ENCODE assay signal across 10 cellular contexts in the genomic region with DNA sequence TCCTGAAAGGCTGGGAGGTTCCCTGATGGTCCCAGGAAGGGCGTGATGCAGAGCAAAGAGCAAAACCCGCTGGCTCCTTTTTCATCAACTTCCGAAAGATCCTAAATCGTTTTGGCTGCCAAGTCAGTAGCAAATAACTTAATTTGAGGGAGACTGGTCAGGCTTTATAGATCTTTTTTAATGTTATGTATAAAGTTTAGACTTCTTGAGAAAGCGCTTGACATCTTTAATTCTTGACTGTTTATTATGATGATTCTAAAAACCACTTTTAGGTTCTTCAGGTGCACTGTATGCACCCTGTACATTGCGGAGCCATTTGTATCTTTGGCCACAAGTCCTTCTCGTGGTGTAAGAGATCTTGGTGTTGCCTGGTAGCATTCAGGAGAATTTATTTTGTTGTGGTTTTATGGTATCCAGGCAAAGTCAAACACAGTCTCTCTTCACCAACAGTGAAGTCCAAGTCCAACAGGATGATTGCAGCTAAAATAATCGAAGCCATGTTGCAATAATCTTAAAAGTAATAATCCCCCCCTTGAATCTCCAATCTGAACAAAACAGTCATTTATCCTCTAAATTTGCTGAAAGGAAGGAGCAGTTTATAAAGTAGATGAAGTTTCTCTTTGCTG. TPM values are rescaled to one million over a fixed set of nuclear protein-coding genes. Genes with fewer than 3 reads are reported as not detected.
A peak's percentile ranks its signal among the peaks of the same experiment; 100 is the strongest.
DNase-seq lines count a peak whose midpoint lies in the region; ATAC-seq, FAIRE-seq and TF ChIP-seq lines count a peak whose summit lies in the region.
"Had no signal": no experiment of that assay in that cellular context is flagged by ENCODE, and none has a peak within 500 bp of the region (broad histone marks: within the 10 kb centered on the region; RNA-seq: fewer than 3 reads in every experiment).

No MANE protein-coding gene starts in this region.

- peak overlapping the region; percentile 58 for H3K4me3 Mint-ChIP-seq in MCF 10A (ENCODE audit: unreplicated experiment)

- peaks cover 10% of the 10 kb centered on the region for H3K27me3 Mint-ChIP-seq in MCF 10A (ENCODE audit: insufficient read depth, unreplicated experiment)

- no peak for FAIRE-seq in HepG2 (lab: Jason Lieb, UNC)
- FAIRE-seq: HTR-8/SVneo had no signal

- peak overlapping the region; percentile 62; the same call in 1 of the 2 replicates for H3K23ac ChIP-seq in IMR-90 (ENCODE audit: low read depth, low read length)

- H3K27ac ChIP-seq in IMR-90 (ENCODE audit: insufficient read depth, low read length) (peak overlapping the region; percentile 47; the same call in 1 of the 2 replicates), HepG2 (ENCODE audit: extremely low read length, insufficient read depth, low read length) (no peak overlapping the region), stomach (peak overlapping the region in 3 of 5 donors; percentile 63 to 80 (median 80))

- no peaks in the 10 kb centered on the region for H3K9me1 ChIP-seq in IMR-90 (ENCODE audit: insufficient read depth, low read length)

- no CpG with 5 or more reads among the region's 8 CpGs for WGBS in IMR-90 (ENCODE audit: extremely low coverage in 2 of 2, insufficient read length in 1 of 2), 2 experiments
- WGBS in HepG2 (ENCODE audit: low lambda C conversion rate), result 11% methylated on average over 8 of the region's 8 CpGs
- 41 to 48% (median 48%) methylated on average over 8 of the region's 8 CpGs for WGBS in stomach, 5 donors

- peak overlapping the region; percentile 38 for H3K4ac ChIP-seq in IMR-90 (ENCODE audit: low read depth, low read length)

- TF ChIP-seq POLR2A in IMR-90 (IDR thresholded peaks at IDR 0.05; ENCODE audit: low read depth, low read length) (no peak), HepG2 (IDR thresholded peaks at IDR 0.05; ENCODE audit: insufficient read depth in 1 of 2, low read depth in 2 of 2, low read length in 2 of 2) (no peak), stomach (IDR thresholded peaks at IDR 0.05) (no peak)

- no peak overlapping the region for H3K27ac Mint-ChIP-seq in MCF 10A (ENCODE audit: low read depth, unreplicated experiment)

- peak overlapping the region; percentile 41; the same call in 1 of the 2 replicates for H3K9ac ChIP-seq in IMR-90 (ENCODE audit: low read depth, low read length)
- no peak overlapping the region for H3K9ac ChIP-seq in HepG2 (ENCODE audit: insufficient read depth, low read depth, low read length)

- no peaks in the 10 kb centered on the region for H3K9me3 ChIP-seq in IMR-90 (ENCODE audit: control insufficient read depth, insufficient read depth, low read length)
- H3K9me3 ChIP-seq in HepG2 (ENCODE audit: low read length), result no peaks in the 10 kb centered on the region
- no peaks in the 10 kb centered on the region for H3K9me3 ChIP-seq in stomach

- ATAC-seq in IMR-90 (ENCODE audit: low read depth) (peak; percentile 16; the same call in 1 of the 2 replicates), HepG2 (no peak; the same call in 2 of the 3 replicates), HG02840 (IDR thresholded peaks at IDR 0.05; ENCODE audit: low FRiP score, unreplicated experiment) (no peak), GM21360 (IDR thresholded peaks at IDR 0.05; ENCODE audit: unreplicated experiment) (no peak)

- peaks cover 10 to 12% of the 10 kb centered on the region in 2 experiments for H3K79me1 ChIP-seq in IMR-90 (ENCODE audit: low read depth in 1 of 2, low read length in 2 of 2)

- TF ChIP-seq RAD21 in IMR-90 (IDR thresholded peaks at IDR 0.05; ENCODE audit: low read length) (no peak), HepG2 (CRISPR knock-in tag; IDR thresholded peaks at IDR 0.05) (no peak)

- 0 out of 3 replicates have a peak overlapping the region, but pooled peaks have one; percentile 27 for H2BK15ac ChIP-seq in IMR-90 (ENCODE audit: low read depth, low read length)

- H3K4me1 Mint-ChIP-seq in MCF 10A (ENCODE audit: insufficient read depth, unreplicated experiment), result peaks cover 6% of the 10 kb centered on the region

- H3K4me2 ChIP-seq in IMR-90 (ENCODE audit: low read depth, low read length), result peak overlapping the region; percentile 88
- H3K4me2 ChIP-seq in HepG2 (ENCODE audit: low read depth, low read length), result no peak overlapping the region

- CTCF ChIA-PET in IMR-90 (lab: Yijun Ruan, JAX), result interaction anchor here (0.6 kb wide), 1 partner anchor 81 kb away, joined by 3 read pairs; no protein-coding TSS in a partner anchor
- CTCF ChIA-PET in MCF 10A (lab: Yijun Ruan, JAX), result interaction anchor here (0.7 to 1.8 kb wide), 7 partner anchors 10 to 280 kb away, joined by 3 to 4 read pairs (median 4); no protein-coding TSS in a partner anchor
- CTCF ChIA-PET in HepG2 (lab: Yijun Ruan, JAX; ENCODE audit: low intra/inter-chr PET ratio, low total read pairs), result no interaction called here

- H2AFZ ChIP-seq in IMR-90 (replicated peaks; ENCODE audit: low read length, poor library complexity) (peak overlapping the region; percentile 86), HepG2 (ENCODE audit: low read length) (no peak overlapping the region)

- peak overlapping the region; percentile 66; the same call in 1 of the 2 replicates for H2BK120ac ChIP-seq in IMR-90 (ENCODE audit: low read depth, low read length)

- no peaks in the 10 kb centered on the region for H3K9me3 Mint-ChIP-seq in MCF 10A (ENCODE audit: unreplicated experiment)

- dilution Hi-C loops in IMR-90 (cut with HindIII; ENCODE audit: low sequenced_read_pairs, unreplicated experiment), result no loop called here

- peak overlapping the region; percentile 12 to 59; a peak in 2 of 4 replicates for H4K8ac ChIP-seq in IMR-90 (ENCODE audit: low read depth in 2 of 2, low read length in 2 of 2)

- TF ChIP-seq EP300 in HepG2 (IDR thresholded peaks at IDR 0.05; ENCODE audit: low read depth in 2 of 2, low read length in 2 of 2) (no peak), HepG2 (CRISPR knock-in tag; IDR thresholded peaks at IDR 0.05; ENCODE audit: borderline replicate concordance) (no peak), stomach (IDR thresholded peaks at IDR 0.05) (no peak)

- POLR2A ChIA-PET in IMR-90 (lab: Charles Lee; ENCODE audit: unreplicated experiment), result no interaction called here
- POLR2A ChIA-PET in MCF 10A (lab: Yijun Ruan, JAX), result no interaction called here
- POLR2A ChIA-PET in HepG2 (lab: Yijun Ruan, JAX), result no interaction called here

- BruUV-seq in IMR-90 (replicated peaks; lab: Mats Ljungman, UMichigan), result no TSS peak
- BruUV-seq in MCF 10A (replicated peaks; lab: Mats Ljungman, UMichigan), result no TSS peak
- BruUV-seq in HepG2 (replicated peaks; lab: Mats Ljungman, UMichigan), result no TSS peak

- H2AK5ac ChIP-seq in IMR-90 (ENCODE audit: low read depth, low read length), result no peak overlapping the region

- H3K79me2 ChIP-seq in HepG2 (ENCODE audit: insufficient read depth, low read length), result no peaks in the 10 kb centered on the region

- peak overlapping the region; percentile 39; the same call in 1 of the 2 replicates for H2BK20ac ChIP-seq in IMR-90 (ENCODE audit: low read depth, low read length)

- TF ChIP-seq CTCF in IMR-90 (conservative IDR thresholded peaks at IDR 0.05; ENCODE audit: low read depth, low read length), result no peak
- TF ChIP-seq CTCF in MCF 10A (IDR thresholded peaks at IDR 0.05; ENCODE audit: unreplicated experiment), result no peak
- TF ChIP-seq CTCF in HepG2 (CRISPR knock-in tag; IDR thresholded peaks at IDR 0.05), result no peak
- TF ChIP-seq CTCF in stomach (IDR thresholded peaks at IDR 0.05), result no peak

- H2AK9ac ChIP-seq in IMR-90 (replicated peaks; ENCODE audit: low read depth, low read length, poor library complexity), result peak overlapping the region; percentile 63

- H3K36me3 ChIP-seq in IMR-90 (ENCODE audit: control insufficient read depth, insufficient read depth, low read length) (no peaks in the 10 kb centered on the region), HepG2 (replicated peaks in 1 of 2; ENCODE audit: control insufficient read depth in 1 of 2, insufficient read depth in 2 of 2, low read length in 2 of 2) (no peaks in the 10 kb centered on the region), stomach (no peaks in the 10 kb centered on the region)

- DNase-seq in IMR-90, result peak; percentile 59
- DNase-seq in MCF 10A (ENCODE audit: unreplicated experiment), result no peak
- DNase-seq in HepG2 (ENCODE audit: low spot score), result no peak
- no peak for DNase-seq in stomach
- DNase-seq in amniotic stem cell (lab: John Stamatoyannopoulos, UW), result no peak
- no peak for DNase-seq in cerebellar nuclear complex (lab: John Stamatoyannopoulos, UW)
- DNase-seq: SIG-M5 had no signal

- peak overlapping the region; percentile 73 for H3K4me3 ChIP-seq in IMR-90 (ENCODE audit: insufficient read depth, low read depth, low read length)
- no peak overlapping the region for H3K4me3 ChIP-seq in HepG2 (replicated peaks in 1 of 3; ENCODE audit: insufficient read depth in 1 of 3, low read depth in 2 of 3, low read length in 3 of 3)
- peak overlapping the region; percentile 56 to 77 (median 66) for H3K4me3 ChIP-seq in stomach

- H3K4me1 ChIP-seq in IMR-90 (ENCODE audit: control insufficient read depth, insufficient read depth, low read length) (peaks cover 6% of the 10 kb centered on the region), HepG2 (ENCODE audit: insufficient read depth, low read length) (no peaks in the 10 kb centered on the region), stomach (peaks cover 8 to 35% (median 28%) of the 10 kb centered on the region in 4 donors)

- peak overlapping the region; percentile 4; the same call in 1 of the 2 replicates for H3K14ac ChIP-seq in IMR-90 (replicated peaks; ENCODE audit: low read depth, low read length)

- peak overlapping the region; percentile 39; the same call in 1 of the 2 replicates for H4K91ac ChIP-seq in IMR-90 (ENCODE audit: insufficient read depth, low read depth, low read length)

- peak overlapping the region; percentile 42 for H2BK5ac ChIP-seq in IMR-90 (ENCODE audit: low read depth, low read length, poor library complexity, severe bottlenecking)

- H3K36me3 Mint-ChIP-seq in MCF 10A (ENCODE audit: insufficient read depth, unreplicated experiment), result no peaks in the 10 kb centered on the region

- no peak overlapping the region for H3K56ac ChIP-seq in IMR-90 (ENCODE audit: extremely low read depth, insufficient read depth, low read length)

- in situ Hi-C loops in IMR-90 (cut with MboI; ENCODE audit: low sequenced_read_pairs) (no loop called here), HepG2 (cut with HindIII; ENCODE audit: extremely low pct_ligation_motif_present, low pct_unique_long_range_greater_than_20kb) (no loop called here)

- 0 out of 2 replicates have a peak overlapping the region, but pooled peaks have one; percentile 15 for H3K18ac ChIP-seq in IMR-90 (ENCODE audit: low read depth, low read length)

- H4K20me1 ChIP-seq in IMR-90 (ENCODE audit: insufficient read depth, low read length), result no peaks in the 10 kb centered on the region
- H4K20me1 ChIP-seq in HepG2 (ENCODE audit: insufficient read depth, low read length), result no peaks in the 10 kb centered on the region

- intact Hi-C loops in IMR-90 (cut with micrococcal nuclease), result loop anchor here (5.0 kb wide), 1 partner anchor 65 kb away; no protein-coding TSS in a partner anchor
- intact Hi-C loops in MCF 10A (cut with micrococcal nuclease), result no loop called here
- intact Hi-C loops in HepG2 (cut with micrococcal nuclease; ENCODE audit: unreplicated experiment), result no loop called here
- intact Hi-C loops in stomach (cut with DNase I; ENCODE audit: low total_unique reads), result loop anchor here (5.0 kb wide), 1 partner anchor 85 kb away; no protein-coding TSS in a partner anchor

- H4K5ac ChIP-seq in IMR-90 (ENCODE audit: low read depth, low read length), result no peak overlapping the region

- H3K27me3 ChIP-seq in IMR-90 (ENCODE audit: control insufficient read depth, insufficient read depth, low read length), result no peaks in the 10 kb centered on the region
- H3K27me3 ChIP-seq in HepG2 (ENCODE audit: control insufficient read depth in 1 of 2, insufficient read depth in 2 of 2, low read length in 2 of 2), result peaks cover 9 to 39% of the 10 kb centered on the region in 2 experiments
- H3K27me3 ChIP-seq in stomach, result peaks cover 0 to 9% (median 8%) of the 10 kb centered on the region in 3 donors

RNA-seq across cellular contexts. Expression of gene SYNE1, which starts 0.4 kb away (rescaled TPM):
- total RNA-seq in IMR-90 (2012; rRNA removed), result 159 and 163 TPM in 2 replicates
- 29.1 and 34.1 TPM in 2 replicates for polyA plus RNA-seq in IMR-90 (2012; rRNA removed)
- polyA plus RNA-seq in IMR-90 (2012; cell fraction: cytosol; rRNA removed), result 16.0 and 16.3 TPM in 2 replicates
- polyA plus RNA-seq in IMR-90 (2012; cell fraction: nucleus; rRNA removed; ENCODE audit: low replicate concordance), result 41.5 and 62.7 TPM in 2 replicates
- total RNA-seq in MCF 10A (2022), result 25.4 and 37.3 TPM in 2 replicates
- total RNA-seq in HepG2 (2016; rRNA removed; fragmentation: Illumina TruSeq; extraction: Trizol), result 15.9 and 19.5 TPM in 2 replicates
- total RNA-seq in HepG2 (2016; cell fraction: cytosol; rRNA removed; fragmentation: Illumina TruSeq; extraction: Trizol; ENCODE audit: low read depth), result 1.7 and 2.4 TPM in 2 replicates
- 14.8 and 18.7 TPM in 2 replicates for total RNA-seq in HepG2 (2016; cell fraction: insoluble cytoplasmic fraction; rRNA removed; fragmentation: Illumina TruSeq; extraction: Trizol)
- total RNA-seq in HepG2 (2016; cell fraction: membrane; rRNA removed; fragmentation: Illumina TruSeq; extraction: Trizol), result 3.8 and 4.1 TPM in 2 replicates
- 21.1 and 25.0 TPM in 2 replicates for total RNA-seq in HepG2 (2016; cell fraction: nucleus; rRNA removed; fragmentation: Illumina TruSeq; extraction: Trizol)
- 5.5 and 6.1 TPM in 2 replicates for polyA plus RNA-seq in HepG2 (2011; rRNA removed)
- polyA plus RNA-seq in HepG2 (2011; cell fraction: cytosol; rRNA removed), result 4.8 and 5.1 TPM in 2 replicates
- polyA plus RNA-seq in HepG2 (2011; cell fraction: nucleus; rRNA removed), result 13.2 and 13.5 TPM in 2 replicates
- 6.4 and 7.6 TPM in 2 replicates for polyA plus RNA-seq in HepG2 (2012)
- polyA plus RNA-seq in HepG2 (2016; cell fraction: cytosol; fragmentation: Illumina TruSeq; extraction: Trizol; ENCODE audit: low read depth), result 0.44 and 0.52 TPM in 2 replicates
- 8.3 and 8.6 TPM in 2 replicates for polyA plus RNA-seq in HepG2 (2016; cell fraction: insoluble cytoplasmic fraction; fragmentation: Illumina TruSeq; extraction: Trizol; ENCODE audit: low read depth)
- 0.88 and 1.5 TPM in 2 replicates for polyA plus RNA-seq in HepG2 (2016; cell fraction: membrane; fragmentation: Illumina TruSeq; extraction: Trizol; ENCODE audit: low read depth)
- polyA plus RNA-seq in HepG2 (2016; cell fraction: nucleus; fragmentation: Illumina TruSeq; extraction: Trizol; ENCODE audit: insufficient read depth, low read depth), result 10.6 and 13.5 TPM in 2 replicates
- 2.8 and 29.3 TPM in 2 replicates for polyA minus RNA-seq in HepG2 (2011; rRNA and poly(A)+ RNA removed; ENCODE audit: low replicate concordance)
- polyA minus RNA-seq in HepG2 (2011; cell fraction: cytosol; rRNA and poly(A)+ RNA removed), result 11.0 and 13.4 TPM in 2 replicates
- polyA minus RNA-seq in HepG2 (2011; cell fraction: nucleus; rRNA and poly(A)+ RNA removed), result 45.6 and 57.7 TPM in 2 replicates
- total RNA-seq in stomach, result 100 to 1,000 TPM in 4 of 5 donors, 10 to 100 TPM in 1; 77.2 to 279 (median 167) TPM
- 10 to 100 TPM; 12.8 to 13.6 (median 13.5) TPM for polyA plus RNA-seq in stomach

Comparison
In these comparisons a context has a peak if more than half of its experiments do, and no peak if none do; other contexts are left out.
1. H3K4me3 ChIP-seq: peak in IMR-90 (single experiment) and stomach (4 of 4); none in HepG2 (0 of 3).
2. intact Hi-C loops: an anchor here in IMR-90 (5.0 kb wide) and stomach (5.0 kb wide); none called in MCF 10A and HepG2.